In the genomic region with DNA sequence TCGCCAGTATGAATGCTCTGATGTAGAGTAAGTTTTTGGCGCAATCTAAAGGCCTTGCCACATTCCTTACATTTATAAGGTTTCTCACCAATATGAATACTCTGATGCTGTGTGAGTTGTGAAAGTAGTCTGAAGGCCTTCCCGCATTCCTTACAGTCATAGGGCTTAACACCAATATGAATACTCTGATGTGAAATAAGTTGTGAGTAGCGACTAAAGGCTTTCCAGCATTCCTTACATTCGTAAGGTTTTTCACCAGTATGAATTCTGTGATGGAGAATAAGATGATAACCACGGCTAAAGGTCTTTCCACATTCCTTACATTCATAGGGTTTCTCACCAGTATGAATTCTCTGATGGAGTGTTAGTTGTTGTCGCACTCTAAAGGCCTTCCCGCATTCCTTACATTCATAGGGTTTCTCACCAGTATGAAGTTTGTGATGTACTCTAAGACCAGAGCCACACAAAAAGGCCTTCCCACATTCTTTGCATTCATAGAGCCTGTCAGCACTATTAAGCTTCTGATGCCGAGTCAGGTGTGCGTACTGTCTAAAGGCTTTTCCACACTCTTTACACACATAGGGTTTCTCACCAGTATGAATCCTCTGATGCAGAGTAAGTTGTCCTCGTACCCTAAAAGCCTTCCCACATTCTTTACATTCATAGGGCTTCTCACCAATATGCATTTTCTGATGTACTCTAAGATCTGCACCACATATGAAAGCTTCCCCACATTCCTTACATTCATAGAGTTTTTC, we compare ENCODE assay signal across 19 cellular contexts. TPM values are rescaled to one million over a fixed set of nuclear protein-coding genes. Genes with fewer than 3 reads are reported as not detected.
A peak's percentile ranks its signal among the peaks of the same experiment; 100 is the strongest.
DNase-seq lines count a peak whose midpoint lies in the region; ATAC-seq and TF ChIP-seq lines count a peak whose summit lies in the region.
"Had no signal": no experiment of that assay in that cellular context is flagged by ENCODE, and none has a peak within 500 bp of the region (broad histone marks: within the 10 kb centered on the region; RNA-seq: fewer than 3 reads in every experiment).

No MANE protein-coding gene starts in this region.

- peaks cover 26 to 39% of the 10 kb centered on the region in 2 donors for H3K36me3 Mint-ChIP-seq in CD14-positive monocyte

- peaks cover 69% of the 10 kb centered on the region for H3K36me3 ChIP-seq in adipocyte (ENCODE audit: control insufficient read depth, insufficient read depth, low read length, severe bottlenecking)
- H3K36me3 ChIP-seq in mesenchymal stem cell (ENCODE audit: control insufficient read depth in 1 of 2, insufficient read depth in 2 of 2, low read depth in 1 of 2, low read length in 2 of 2), result peaks cover 36 to 55% of the 10 kb centered on the region in 2 experiments
- peaks cover 58% of the 10 kb centered on the region for H3K36me3 ChIP-seq in smooth muscle cell (ENCODE audit: low read depth)
- H3K36me3 ChIP-seq: HAP-1 had no signal

- no peak for TF ChIP-seq CTCF in smooth muscle cell (IDR thresholded peaks at IDR 0.05; ENCODE audit: borderline replicate concordance, insufficient read depth, poor library complexity, severe bottlenecking)
- TF ChIP-seq CTCF in CD14-positive monocyte (IDR thresholded peaks at IDR 0.05), result no peak

- no peak overlapping the region for H3K23ac ChIP-seq in mesenchymal stem cell (ENCODE audit: low read length in 2 of 2)

- H2BK5ac ChIP-seq in mesenchymal stem cell (ENCODE audit: low read depth, low read length, poor library complexity, severe bottlenecking), result no peak overlapping the region

- no peak overlapping the region for H4K91ac ChIP-seq in mesenchymal stem cell (ENCODE audit: low read length)

- H3K9me3 ChIP-seq in adipocyte (ENCODE audit: control insufficient read depth, low read length), result peaks cover 96% of the 10 kb centered on the region
- peaks cover 94% of the 10 kb centered on the region for H3K9me3 ChIP-seq in mesenchymal stem cell (ENCODE audit: control insufficient read depth, low read length)
- H3K9me3 ChIP-seq in smooth muscle cell (replicated peaks; ENCODE audit: low read depth), result peaks cover 66% of the 10 kb centered on the region

- H3K79me2 ChIP-seq in smooth muscle cell (ENCODE audit: low read depth), result no peaks in the 10 kb centered on the region

- ATAC-seq in GM18858 (IDR thresholded peaks at IDR 0.05; ENCODE audit: unreplicated experiment), result no peak
- ATAC-seq in HG03095 (IDR thresholded peaks at IDR 0.05; ENCODE audit: unreplicated experiment), result no peak

- H3K4me3 ChIP-seq in adipocyte (ENCODE audit: low read length) (peak overlapping the region; percentile 67), mesenchymal stem cell (ENCODE audit: insufficient read depth in 1 of 2, low read depth in 1 of 2, low read length in 2 of 2) (peak overlapping the region in 1 of 2 experiments; percentile 41), smooth muscle cell (peak overlapping the region; percentile 18)
- H3K4me3 ChIP-seq: HAP-1, SJSA1 had no signal

- H3K27me3 ChIP-seq in adipocyte (replicated peaks; ENCODE audit: control insufficient read depth, insufficient read depth, low read length), result no peaks in the 10 kb centered on the region
- H3K27me3 ChIP-seq in mesenchymal stem cell (ENCODE audit: control insufficient read depth in 1 of 2, insufficient read depth in 1 of 2, low read length in 2 of 2), result no peaks in the 10 kb centered on the region
- H3K27me3 ChIP-seq in smooth muscle cell (ENCODE audit: low read depth), result no peaks in the 10 kb centered on the region
- H3K27me3 ChIP-seq: SJSA1 had no signal

- H2AFZ ChIP-seq in mesenchymal stem cell (ENCODE audit: low read depth, low read length), result no peak overlapping the region
- no peak overlapping the region for H2AFZ ChIP-seq in smooth muscle cell (ENCODE audit: low read depth)

- H2AK5ac ChIP-seq in mesenchymal stem cell (ENCODE audit: low read length, severe bottlenecking), result no peak overlapping the region

- H3K4me2 ChIP-seq in mesenchymal stem cell (ENCODE audit: low read length, poor library complexity, severe bottlenecking) (no peak overlapping the region), smooth muscle cell (no peak overlapping the region)

- no peak overlapping the region for H2BK120ac ChIP-seq in mesenchymal stem cell (ENCODE audit: low read depth, low read length)

- no peak overlapping the region for H4K8ac ChIP-seq in mesenchymal stem cell (ENCODE audit: low read length)

- no peak overlapping the region for H3K18ac ChIP-seq in mesenchymal stem cell (ENCODE audit: low read depth in 1 of 2, low read length in 2 of 2)

- H3K27ac ChIP-seq in mesenchymal stem cell (ENCODE audit: low read length, poor library complexity, severe bottlenecking), result no peak overlapping the region
- H3K27ac ChIP-seq in smooth muscle cell (ENCODE audit: low read depth), result no peak overlapping the region
- H3K27ac ChIP-seq: SJSA1 had no signal

- WGBS in mesenchymal stem cell, result 98% methylated on average over 6 of the region's 11 CpGs
- 98% methylated on average over 11 of the region's 11 CpGs for WGBS in smooth muscle cell (ENCODE audit: low lambda C conversion rate)

- peaks cover 45 to 91% (median 77%) of the 10 kb centered on the region in 7 donors for H3K9me3 Mint-ChIP-seq in CD14-positive monocyte

- no peaks in the 10 kb centered on the region for H3K4me1 ChIP-seq in adipocyte (ENCODE audit: control insufficient read depth, insufficient read depth, low read length)
- no peaks in the 10 kb centered on the region for H3K4me1 ChIP-seq in mesenchymal stem cell (ENCODE audit: control insufficient read depth, insufficient read depth, low read depth, low read length)
- no peaks in the 10 kb centered on the region for H3K4me1 ChIP-seq in smooth muscle cell (ENCODE audit: low read depth)
- H3K4me1 ChIP-seq: HAP-1, SJSA1 had no signal

- no peaks in the 10 kb centered on the region for H3F3A ChIP-seq in smooth muscle cell (ENCODE audit: low read depth)

- H2BK15ac ChIP-seq in mesenchymal stem cell (ENCODE audit: low read depth, poor library complexity, severe bottlenecking), result no peak overlapping the region

- H3K4ac ChIP-seq in mesenchymal stem cell (ENCODE audit: low read depth in 1 of 2, low read length in 2 of 2), result no peak overlapping the region

- H3K27me3 Mint-ChIP-seq in CD14-positive monocyte (ENCODE audit: low read depth in 3 of 3), result peaks cover 0 to 4% (median 0%) of the 10 kb centered on the region in 3 donors
- H3K27me3 Mint-ChIP-seq: B cell had no signal

- no peak overlapping the region for H3K27ac Mint-ChIP-seq in CD14-positive monocyte
- H3K27ac Mint-ChIP-seq: B cell had no signal

- no peak overlapping the region for H3K4me3 Mint-ChIP-seq in CD14-positive monocyte
- H3K4me3 Mint-ChIP-seq: B cell had no signal

- no peak overlapping the region for H3K14ac ChIP-seq in mesenchymal stem cell (ENCODE audit: low read length in 2 of 2)

- intact Hi-C loops in CD14-positive monocyte (cut with micrococcal nuclease), result no loop called here

- H2BK12ac ChIP-seq in mesenchymal stem cell (ENCODE audit: low read length in 2 of 2), result no peak overlapping the region

- DNase-seq in EH (ENCODE audit: low read depth) (peak; percentile 1), adipocyte (ENCODE audit: low read depth) (no peak), mesenchymal stem cell (peak; percentile 8), smooth muscle cell (lab: John Stamatoyannopoulos, UW; ENCODE audit: unreplicated experiment) (no peak), dermis blood vessel endothelial cell (no peak), CD14-positive monocyte (ENCODE audit: low spot score) (no peak)
- DNase-seq: ACHN; EL; NCI-H1436 treated with DMSO at 0.1 percent for 48 hours; NCI-H2081 treated with DMSO at 0.1 percent for 48 hours; NCI-H2227 treated with DMSO at 0.1 percent for 48 hours; NCI-H69; NK-92 treated with Interleukin-12 subunit alpha and Interleukin-12 subunit beta, amount 100 ng/mL, for 24 hours had no signal

- no peaks in the 10 kb centered on the region for H4K20me1 ChIP-seq in smooth muscle cell (ENCODE audit: low read depth)

- no peaks in the 10 kb centered on the region for H3K79me1 ChIP-seq in mesenchymal stem cell (replicated peaks; ENCODE audit: low read length, poor library complexity, severe bottlenecking)

- H3K9ac ChIP-seq in adipocyte (ENCODE audit: low read length), result no peak overlapping the region
- H3K9ac ChIP-seq in mesenchymal stem cell (ENCODE audit: low read length), result no peak overlapping the region
- H3K9ac ChIP-seq in smooth muscle cell (ENCODE audit: low read depth), result no peak overlapping the region

- H3K4me1 Mint-ChIP-seq in CD14-positive monocyte, result no peaks in the 10 kb centered on the region

RNA-seq across cellular contexts. Expression of gene ZFP14, which starts 14.1 kb away (rescaled TPM):
- 1.5 TPM for polyA plus RNA-seq in mesenchymal stem cell (2013, experiment 1 of 2)
- 1.7 TPM for polyA plus RNA-seq in mesenchymal stem cell (2013, experiment 2 of 2)
- total RNA-seq in smooth muscle cell (1.8 and 2.0 TPM in 2 replicates), dermis blood vessel endothelial cell (3.3 and 5.6 TPM in 2 replicates)
- polyA plus RNA-seq in smooth muscle cell (1.3 and 1.8 TPM in 2 replicates), CD14-positive monocyte (1 to 10 TPM in 1 of 2 donors, under 1 TPM in 1; 0.72 to 1.1 TPM)

RNA-seq across cellular contexts. Expression of gene ZFP82, which starts 25.3 kb away (rescaled TPM):
- polyA plus RNA-seq in mesenchymal stem cell (2013, experiment 1 of 2), result 2.9 TPM
- 2.9 TPM for polyA plus RNA-seq in mesenchymal stem cell (2013, experiment 2 of 2)
- total RNA-seq in smooth muscle cell, result 6.8 and 9.2 TPM in 2 replicates
- 7.3 and 7.8 TPM in 2 replicates for polyA plus RNA-seq in smooth muscle cell
- 5.2 and 5.6 TPM in 2 replicates for total RNA-seq in dermis blood vessel endothelial cell
- under 1 TPM; 0.33 to 0.46 TPM for polyA plus RNA-seq in CD14-positive monocyte
- total RNA-seq: HT-29 had no signal

Comparison
In these comparisons a context has a peak if more than half of its experiments do, and no peak if none do; other contexts are left out.
1. DNase-seq: peak in EH (single experiment) and mesenchymal stem cell (single experiment); none in adipocyte (single experiment), smooth muscle cell (single experiment), dermis blood vessel endothelial cell (single experiment) and CD14-positive monocyte (single experiment).